Comparison of ENCODE assay signal across 8 cellular contexts in the genomic region with DNA sequence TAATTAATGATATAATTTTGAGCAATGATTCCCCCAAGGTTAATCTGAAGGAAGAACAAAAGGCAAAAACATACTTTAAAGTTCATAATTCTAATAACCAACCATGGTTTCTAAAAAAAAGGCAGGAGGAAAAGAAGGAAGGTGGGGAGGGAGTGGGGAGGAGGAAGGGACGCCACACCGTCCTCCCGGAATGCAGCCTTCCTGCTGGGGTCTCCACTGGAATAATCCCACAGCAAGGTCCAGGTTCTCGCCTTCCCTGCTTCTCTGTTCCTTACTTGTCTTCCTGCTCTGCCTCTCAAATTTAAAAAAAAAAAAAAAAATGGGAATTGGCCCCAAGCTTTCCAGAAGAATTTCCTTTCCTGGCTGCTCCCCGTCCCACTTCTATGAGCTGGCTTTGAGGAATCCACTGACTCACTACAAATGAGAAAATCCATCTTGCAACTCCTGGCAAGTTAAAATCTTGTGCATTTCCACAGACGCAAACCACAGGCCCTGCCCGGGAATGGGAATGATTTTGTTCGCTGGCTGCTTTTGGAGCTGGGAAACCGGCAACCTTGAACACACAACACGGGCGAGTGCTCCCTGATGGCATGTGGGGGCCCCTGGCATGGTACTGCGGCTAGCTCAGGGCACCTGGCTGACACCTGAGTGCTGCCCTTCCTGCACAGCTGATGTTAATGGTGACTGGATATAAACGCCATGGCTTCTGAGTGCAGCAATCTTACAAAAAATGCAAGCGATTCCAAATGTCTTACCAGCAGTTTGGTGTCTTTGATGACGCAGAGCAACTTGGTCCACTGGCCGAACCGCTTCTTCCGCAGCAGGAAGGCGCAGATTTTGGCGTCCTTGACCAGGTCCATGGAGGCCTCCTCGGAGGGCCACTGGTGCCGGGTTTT.
DNase-seq lines count a peak whose midpoint lies in the region; ATAC-seq and TF ChIP-seq lines count a peak whose summit lies in the region.

No MANE protein-coding gene starts in this region.

- H3K4me1 Mint-ChIP-seq in HFFc6 (ENCODE audit: low read depth) (peaks cover 96% of the 10 kb centered on the region), progenitor cell of endocrine pancreas (ENCODE audit: low read depth) (no peaks in the 10 kb centered on the region)
- H3K4me1 Mint-ChIP-seq in activated CD8-positive, alpha-beta memory T cell treated with anti-CD3 and anti-CD28 coated beads, Interleukin-2, amount 10 ng/mL, durations not matched to agents 7 days and 5 days, result peaks cover 14% of the 10 kb centered on the region

- no peak for ATAC-seq in activated CD8-positive, alpha-beta memory T cell treated with anti-CD3 and anti-CD28 coated beads, Interleukin-2, amount 10 ng/mL, durations not matched to agents 7 days and 5 days

- no peak for TF ChIP-seq POLR2A in breast epithelium (IDR thresholded peaks at IDR 0.05)

- H3K27me3 Mint-ChIP-seq in HFFc6 (ENCODE audit: insufficient read depth), result peaks cover 5% of the 10 kb centered on the region
- no peaks in the 10 kb centered on the region for H3K27me3 Mint-ChIP-seq in activated CD8-positive, alpha-beta memory T cell treated with anti-CD3 and anti-CD28 coated beads, Interleukin-2, amount 10 ng/mL, durations not matched to agents 7 days and 5 days
- no peaks in the 10 kb centered on the region for H3K27me3 Mint-ChIP-seq in progenitor cell of endocrine pancreas

- H3K4me3 Mint-ChIP-seq in HFFc6, result peak overlapping the region; percentile 76
- H3K4me3 Mint-ChIP-seq in activated CD8-positive, alpha-beta memory T cell treated with anti-CD3 and anti-CD28 coated beads, Interleukin-2, amount 10 ng/mL, durations not matched to agents 7 days and 5 days, result no peak overlapping the region
- H3K4me3 Mint-ChIP-seq in progenitor cell of endocrine pancreas (ENCODE audit: low read depth), result no peak overlapping the region

- intact Hi-C loops in breast epithelium (cut with DNase I; ENCODE audit: low total_unique reads), result no loop called here

- H3K9me3 Mint-ChIP-seq in HFFc6, result peaks cover 9% of the 10 kb centered on the region
- H3K9me3 Mint-ChIP-seq in activated CD8-positive, alpha-beta memory T cell treated with anti-CD3 and anti-CD28 coated beads, Interleukin-2, amount 10 ng/mL, durations not matched to agents 7 days and 5 days (ENCODE audit: low read depth), result no peaks in the 10 kb centered on the region
- H3K9me3 Mint-ChIP-seq in progenitor cell of endocrine pancreas (ENCODE audit: low read depth), result no peaks in the 10 kb centered on the region

- CTCF ChIA-PET in activated CD8-positive, alpha-beta memory T cell treated with anti-CD3 and anti-CD28 coated beads, Interleukin-2, amount 10 ng/mL, durations not matched to agents 7 days and 5 days (lab: Charles Lee), result interaction anchor here (0.7 to 5.9 kb wide), 3 partner anchors 11 to 62 kb away, joined by 3 to 128 read pairs (median 6); no protein-coding TSS in a partner anchor

- H3K4me1 ChIP-seq in breast epithelium (no peaks in the 10 kb centered on the region), subcutaneous abdominal adipose tissue (ENCODE audit: control insufficient read depth in 5 of 5, insufficient read depth in 5 of 5, low read length in 5 of 5) (peaks cover 3 to 33% (median 25%) of the 10 kb centered on the region in 5 donors)

- H3K9me3 ChIP-seq in breast epithelium, result no peaks in the 10 kb centered on the region
- H3K9me3 ChIP-seq in subcutaneous abdominal adipose tissue (ENCODE audit: control insufficient read depth in 5 of 5, low read length in 5 of 5), result no peaks in the 10 kb centered on the region

- H3K36me3 Mint-ChIP-seq in HFFc6 (ENCODE audit: low read depth) (peaks cover 78% of the 10 kb centered on the region), progenitor cell of endocrine pancreas (ENCODE audit: insufficient read depth) (peaks cover 12% of the 10 kb centered on the region)
- H3K36me3 Mint-ChIP-seq in activated CD8-positive, alpha-beta memory T cell treated with anti-CD3 and anti-CD28 coated beads, Interleukin-2, amount 10 ng/mL, durations not matched to agents 7 days and 5 days, result peaks cover 1% of the 10 kb centered on the region

- H3K36me3 ChIP-seq in breast epithelium, result no peaks in the 10 kb centered on the region
- no peaks in the 10 kb centered on the region for H3K36me3 ChIP-seq in kidney epithelial cell (ENCODE audit: control insufficient read depth, insufficient read depth, low read length)
- H3K36me3 ChIP-seq in subcutaneous abdominal adipose tissue (ENCODE audit: control insufficient read depth in 5 of 5, insufficient read depth in 5 of 5, low read length in 5 of 5), result peaks cover 0 to 10% (median 6%) of the 10 kb centered on the region in 5 donors

- H3K9ac ChIP-seq in subcutaneous abdominal adipose tissue (ENCODE audit: low read length in 5 of 5), result peak overlapping the region in 4 of 5 donors; percentile 23 to 79 (median 48)

- H3K27ac Mint-ChIP-seq in HFFc6 (peak overlapping the region; percentile 94), progenitor cell of endocrine pancreas (no peak overlapping the region)
- no peak overlapping the region for H3K27ac Mint-ChIP-seq in activated CD8-positive, alpha-beta memory T cell treated with anti-CD3 and anti-CD28 coated beads, Interleukin-2, amount 10 ng/mL, durations not matched to agents 7 days and 5 days

- H3K4me3 ChIP-seq in breast epithelium (peak overlapping the region in 1 of 3 donors; percentile 43), kidney epithelial cell (ENCODE audit: low read depth, low read length) (no peak overlapping the region), subcutaneous abdominal adipose tissue (ENCODE audit: low read depth in 1 of 5, low read length in 5 of 5) (peak overlapping the region in 3 of 5 donors; percentile 11 to 40 (median 33))

- DNase-seq in HFFc6, result peak; percentile 97
- peak in 1 of 2 donors; percentile 69 for DNase-seq in breast epithelium (ENCODE audit: low spot score in 2 of 2)
- DNase-seq in kidney epithelial cell (ENCODE audit: low read depth), result peak; percentile 95
- DNase-seq in activated CD8-positive, alpha-beta memory T cell treated with anti-CD3 and anti-CD28 coated beads, Interleukin-2, amount 10 ng/mL, durations not matched to agents 7 days and 5 days, result no peak
- no peak for DNase-seq in activated CD4-positive, alpha-beta T cell treated with anti-CD3 and anti-CD28 coated beads, Interleukin-2, amount 50 U/mL, for 4 hours
- DNase-seq in progenitor cell of endocrine pancreas (ENCODE audit: low spot score, unreplicated experiment), result no peak
- no peak for DNase-seq in NCI-H526 treated with DMSO at 0.1 percent for 48 hours (lab: John Stamatoyannopoulos, UW)

- H3K27ac ChIP-seq in breast epithelium, result peak overlapping the region; percentile 83 to 93
- peak overlapping the region; percentile 92 for H3K27ac ChIP-seq in subcutaneous abdominal adipose tissue (ENCODE audit: low read depth, low read length)

- TF ChIP-seq CTCF in HFFc6 (IDR thresholded peaks at IDR 0.05) (no peak), breast epithelium (IDR thresholded peaks at IDR 0.05) (no peak), kidney epithelial cell (IDR thresholded peaks at IDR 0.05; ENCODE audit: insufficient read depth, low read length, poor library complexity, severe bottlenecking) (no peak), progenitor cell of endocrine pancreas (IDR thresholded peaks at IDR 0.05; ENCODE audit: unreplicated experiment) (no peak)

- no peaks in the 10 kb centered on the region for H3K27me3 ChIP-seq in breast epithelium
- H3K27me3 ChIP-seq in kidney epithelial cell (ENCODE audit: control insufficient read depth, insufficient read depth, low read length), result no peaks in the 10 kb centered on the region
- H3K27me3 ChIP-seq in subcutaneous abdominal adipose tissue (ENCODE audit: control insufficient read depth in 5 of 5, insufficient read depth in 4 of 5, low read length in 5 of 5), result no peaks in the 10 kb centered on the region

Comparison
In these comparisons a context has a peak if more than half of its experiments do, and no peak if none do; other contexts are left out.
1. DNase-seq: peak in HFFc6 (single experiment) and kidney epithelial cell (single experiment); none in activated CD8-positive, alpha-beta memory T cell treated with anti-CD3 and anti-CD28 coated beads, Interleukin-2, amount 10 ng/mL, durations not matched to agents 7 days and 5 days (single experiment), activated CD4-positive, alpha-beta T cell treated with anti-CD3 and anti-CD28 coated beads, Interleukin-2, amount 50 U/mL, for 4 hours (0 of 2), progenitor cell of endocrine pancreas (single experiment) and NCI-H526 treated with DMSO at 0.1 percent for 48 hours (single experiment).